Comparison of ENCODE assay signal across 8 cellular contexts in the genomic region with DNA sequence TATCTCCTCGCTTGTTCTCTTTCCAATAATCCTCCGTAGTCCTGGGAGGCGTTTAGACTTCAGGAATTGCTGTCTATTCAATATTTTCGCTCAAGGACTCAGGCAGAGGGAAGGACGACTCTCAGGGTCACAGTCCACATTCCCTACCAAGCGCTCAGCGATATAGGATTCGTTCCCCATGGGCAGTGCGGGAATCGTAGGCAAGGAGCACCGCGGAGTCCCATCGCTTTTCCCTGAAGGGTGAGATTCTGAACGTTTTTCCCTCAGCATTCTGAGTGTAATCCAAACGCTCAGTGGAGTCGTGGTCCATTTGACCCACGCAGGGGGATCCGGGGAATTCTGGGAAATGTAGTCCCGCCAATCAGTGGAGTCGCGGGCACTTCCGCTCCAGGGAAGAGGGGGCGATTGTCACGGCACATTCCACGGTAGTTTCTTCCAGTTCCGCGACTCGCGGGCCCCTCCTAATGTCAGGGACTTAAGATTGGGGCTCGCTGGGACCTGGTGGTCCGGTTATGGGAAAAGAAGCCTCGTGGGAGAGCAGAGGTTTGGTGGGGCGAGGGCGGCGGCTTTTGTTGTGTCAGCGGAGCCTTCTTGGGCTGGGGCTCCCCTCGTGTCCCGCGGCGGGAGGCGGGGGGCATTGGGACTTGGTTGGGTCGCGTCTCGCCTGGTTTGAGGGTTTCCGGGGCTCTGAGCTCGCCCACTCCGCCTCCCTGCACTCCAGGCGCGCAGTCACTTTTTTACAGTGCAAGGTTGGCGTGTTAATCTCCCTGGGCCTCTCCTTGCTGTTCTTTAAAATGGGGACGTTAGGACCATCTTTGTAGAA.
DNase-seq lines count a peak whose midpoint lies in the region; ATAC-seq lines count a peak whose summit lies in the region.

A gene (plus strand): TSS at position 364 of the 823 bp plus-strand sequence. CDS start 3,079 bp downstream, outside the sequence.

- peaks cover 10% of the 10 kb centered on the region for H3K36me3 Mint-ChIP-seq in effector memory CD8-positive, alpha-beta T cell (ENCODE audit: insufficient read depth)
- peaks cover 21% of the 10 kb centered on the region for H3K36me3 Mint-ChIP-seq in memory B cell

- peak within 1 kb of the TSS; percentile 93 to 96 for H3K27ac Mint-ChIP-seq in effector memory CD8-positive, alpha-beta T cell
- peak within 1 kb of the TSS; percentile 94 for H3K27ac Mint-ChIP-seq in memory B cell

- H3K27me3 Mint-ChIP-seq in effector memory CD8-positive, alpha-beta T cell = no peaks in the 10 kb centered on the region
- no peaks in the 10 kb centered on the region for H3K27me3 Mint-ChIP-seq in memory B cell

- peaks cover 0 to 5% of the 10 kb centered on the region in 2 donors for H3K9me3 Mint-ChIP-seq in effector memory CD8-positive, alpha-beta T cell
- peaks cover 5% of the 10 kb centered on the region for H3K9me3 Mint-ChIP-seq in memory B cell

- H3K4me1 Mint-ChIP-seq in effector memory CD8-positive, alpha-beta T cell (ENCODE audit: low read depth in 2 of 2) = peaks cover 13 to 17% of the 10 kb centered on the region in 2 donors
- peaks cover 13% of the 10 kb centered on the region for H3K4me1 Mint-ChIP-seq in memory B cell

- peak within 1 kb of the TSS; percentile 93 to 98 for H3K4me3 Mint-ChIP-seq in effector memory CD8-positive, alpha-beta T cell
- peak within 1 kb of the TSS; percentile 96 for H3K4me3 Mint-ChIP-seq in memory B cell

- DNase-seq in NCI-H1417 (lab: John Stamatoyannopoulos, UW) (peak; percentile 41 to 86 (median 46)), NCI-H1417 treated with DMSO at 0.1 percent for 48 hours (lab: John Stamatoyannopoulos, UW) (no peak), NCI-H82 treated with DMSO at 0.1 percent for 48 hours (lab: John Stamatoyannopoulos, UW; ENCODE audit: unreplicated experiment) (peak; percentile 31), memory B cell (ENCODE audit: low spot score in 2 of 2) (peak; percentile 28 to 45)
- DNase-seq in activated CD8-positive, alpha-beta memory T cell treated with anti-CD3 and anti-CD28 coated beads for 48 hours (ENCODE audit: low read depth in 2 of 3, low spot score in 2 of 3) = peak; percentile 27 to 44 (median 40)
- DNase-seq in effector memory CD8-positive, alpha-beta T cell = peak; percentile 47 to 56 (median 51)
- peak; percentile 38 to 65 (median 62) for DNase-seq in stimulated activated CD4-positive, alpha-beta T cell treated with anti-CD3 and anti-CD28 coated beads, TNF-alpha, amount 100 ng/mL, for 4 hours (ENCODE audit: low read depth in 3 of 3)

- ATAC-seq in HG03135 (IDR thresholded peaks at IDR 0.05; ENCODE audit: unreplicated experiment) (peak; percentile 85), memory B cell (ENCODE audit: low read depth) (peak; percentile 90)
- ATAC-seq in effector memory CD8-positive, alpha-beta T cell (replicated peaks) = peak; percentile 87
